8 cellular contexts compared by ENCODE assay signal in genomic region chr7:150101256-150101655, GRCh38.
DNase-seq lines count a peak whose midpoint lies in the region; ATAC-seq, FAIRE-seq and TF ChIP-seq lines count a peak whose summit lies in the region.
"Not testable (repeated sequence)": the region's sequence is repeated elsewhere in the genome, so short reads cannot be mapped to it uniquely, and the experiment has no call there.

No MANE protein-coding gene starts in this region.

- CTCF ChIA-PET in PC-9 (lab: Charles Lee); MCF 10A (lab: Yijun Ruan, JAX): not testable (repeated sequence)

- peak; percentile 7 for FAIRE-seq in bronchial epithelial cell (lab: Jason Lieb, UNC)

- not testable (repeated sequence) for H3K79me2 ChIP-seq in PC-9 (ENCODE audit: low read depth)

- not testable (repeated sequence) for H3K9me3 ChIP-seq in PC-9 (ENCODE audit: insufficient read depth, low read depth); RWPE2 (ENCODE audit: severe bottlenecking)

- H3K27ac Mint-ChIP-seq in MCF 10A (ENCODE audit: low read depth, unreplicated experiment), result not testable (repeated sequence)

- not testable (repeated sequence) for H3K4me3 ChIP-seq in PC-9; RWPE2 (ENCODE audit: severe bottlenecking); bronchial epithelial cell (ENCODE audit: low read depth, low read length)

- not testable (repeated sequence) for TF ChIP-seq CTCF in PC-9 (conservative IDR thresholded peaks at IDR 0.05); RWPE2 (IDR thresholded peaks at IDR 0.05; ENCODE audit: poor library complexity, severe bottlenecking); MCF 10A (IDR thresholded peaks at IDR 0.05; ENCODE audit: unreplicated experiment); bronchial epithelial cell (IDR thresholded peaks at IDR 0.05; ENCODE audit: insufficient read depth, low read length, severe bottlenecking)

- intact Hi-C loops in PC-9 (cut with micrococcal nuclease; ENCODE audit: unreplicated experiment); MCF 10A (cut with micrococcal nuclease): not testable (repeated sequence)

- POLR2A ChIA-PET in PC-9 (lab: Charles Lee; ENCODE audit: unreplicated experiment); MCF 10A (lab: Yijun Ruan, JAX): not testable (repeated sequence)

- H3K27me3 ChIP-seq in PC-9 (ENCODE audit: insufficient read depth, low read depth); RWPE2 (ENCODE audit: insufficient read depth, poor library complexity, severe bottlenecking); bronchial epithelial cell (ENCODE audit: control insufficient read depth, insufficient read depth, low read length): not testable (repeated sequence)

- ATAC-seq in RWPE2 (ENCODE audit: low read depth), result peak; percentile 61

- H3K36me3 Mint-ChIP-seq in MCF 10A (ENCODE audit: insufficient read depth, unreplicated experiment), result not testable (repeated sequence)

- H3K9me2 ChIP-seq in PC-9 (ENCODE audit: insufficient read depth), result not testable (repeated sequence)

- H3K9me3 Mint-ChIP-seq in MCF 10A (ENCODE audit: unreplicated experiment), result not testable (repeated sequence)

- not testable (repeated sequence) for H3K4me1 Mint-ChIP-seq in MCF 10A (ENCODE audit: insufficient read depth, unreplicated experiment)

- H3F3A ChIP-seq in PC-9 (ENCODE audit: insufficient read depth, low read depth), result peaks cover 16% of the 10 kb centered on the region; the same call in 1 of the 2 replicates

- H3K4me1 ChIP-seq in PC-9 (replicated peaks; ENCODE audit: insufficient read depth), result peaks cover 19% of the 10 kb centered on the region
- not testable (repeated sequence) for H3K4me1 ChIP-seq in RWPE2 (ENCODE audit: insufficient read depth, poor library complexity, severe bottlenecking)

- not testable (repeated sequence) for H4K20me1 ChIP-seq in PC-9 (ENCODE audit: insufficient read depth)

- H3K4me3 Mint-ChIP-seq in MCF 10A (ENCODE audit: unreplicated experiment), result not testable (repeated sequence)

- H2AFZ ChIP-seq in PC-9, result not testable (repeated sequence)

- not testable (repeated sequence) for H3K36me3 ChIP-seq in PC-9 (ENCODE audit: low read depth); RWPE2 (ENCODE audit: low read depth); bronchial epithelial cell (ENCODE audit: control insufficient read depth, insufficient read depth, low read length)

- H3K27ac ChIP-seq in PC-9; RWPE2 (ENCODE audit: poor library complexity, severe bottlenecking): not testable (repeated sequence)

- BruUV-seq in PC-9 (replicated peaks; lab: Mats Ljungman, UMichigan); MCF 10A (replicated peaks; lab: Mats Ljungman, UMichigan): not testable (repeated sequence)

- not testable (repeated sequence) for H3K27me3 Mint-ChIP-seq in MCF 10A (ENCODE audit: insufficient read depth, unreplicated experiment)

- DNase-seq in Daoy (ENCODE audit: low read depth) (peak; percentile 27), M059J (ENCODE audit: low read depth) (peak; percentile 9), PC-9 (peak; percentile 80 to 95), MCF 10A (ENCODE audit: unreplicated experiment) (peak; percentile 47), bronchial epithelial cell (ENCODE audit: low read depth) (peak; percentile 62), left kidney (ENCODE audit: low read depth, low spot score) (peak; percentile 24), renal cortical epithelial cell (ENCODE audit: low read depth) (peak; percentile 43)
- DNase-seq in RWPE2 (ENCODE audit: low spot score), result not testable (repeated sequence)

- H3K4me2 ChIP-seq in PC-9, result peak overlapping the region; percentile 50
